Comparison of ENCODE assay signal across 1 cellular context in the genomic region with DNA sequence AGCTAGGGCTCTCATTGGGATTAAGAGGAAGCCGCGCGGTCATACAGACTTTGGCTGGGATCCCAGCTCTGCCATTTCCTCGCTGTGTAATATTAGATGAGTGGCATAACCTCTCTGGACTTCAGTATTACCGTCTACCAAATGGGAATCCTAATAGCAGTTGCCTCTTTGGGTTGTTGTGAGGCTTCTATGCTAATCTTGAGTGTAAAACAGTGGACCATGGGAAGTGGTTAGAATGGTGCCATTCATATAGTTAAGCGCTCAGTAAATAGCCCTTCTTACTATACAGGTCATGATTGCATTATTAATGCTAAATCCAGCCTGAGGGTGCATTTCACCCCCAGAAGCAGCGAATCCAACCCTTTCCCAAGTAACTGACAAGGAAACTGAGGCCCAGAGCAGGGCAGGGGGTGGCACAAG.
TF ChIP-seq lines count a peak whose summit lies in the region.

No MANE protein-coding gene starts in this region.

TF ChIP-seq in HepG2, 621 proteins besides CTCF, POLR2A, EP300 and RAD21 (continued from another document):
- TF ChIP-seq, protein P1, sequence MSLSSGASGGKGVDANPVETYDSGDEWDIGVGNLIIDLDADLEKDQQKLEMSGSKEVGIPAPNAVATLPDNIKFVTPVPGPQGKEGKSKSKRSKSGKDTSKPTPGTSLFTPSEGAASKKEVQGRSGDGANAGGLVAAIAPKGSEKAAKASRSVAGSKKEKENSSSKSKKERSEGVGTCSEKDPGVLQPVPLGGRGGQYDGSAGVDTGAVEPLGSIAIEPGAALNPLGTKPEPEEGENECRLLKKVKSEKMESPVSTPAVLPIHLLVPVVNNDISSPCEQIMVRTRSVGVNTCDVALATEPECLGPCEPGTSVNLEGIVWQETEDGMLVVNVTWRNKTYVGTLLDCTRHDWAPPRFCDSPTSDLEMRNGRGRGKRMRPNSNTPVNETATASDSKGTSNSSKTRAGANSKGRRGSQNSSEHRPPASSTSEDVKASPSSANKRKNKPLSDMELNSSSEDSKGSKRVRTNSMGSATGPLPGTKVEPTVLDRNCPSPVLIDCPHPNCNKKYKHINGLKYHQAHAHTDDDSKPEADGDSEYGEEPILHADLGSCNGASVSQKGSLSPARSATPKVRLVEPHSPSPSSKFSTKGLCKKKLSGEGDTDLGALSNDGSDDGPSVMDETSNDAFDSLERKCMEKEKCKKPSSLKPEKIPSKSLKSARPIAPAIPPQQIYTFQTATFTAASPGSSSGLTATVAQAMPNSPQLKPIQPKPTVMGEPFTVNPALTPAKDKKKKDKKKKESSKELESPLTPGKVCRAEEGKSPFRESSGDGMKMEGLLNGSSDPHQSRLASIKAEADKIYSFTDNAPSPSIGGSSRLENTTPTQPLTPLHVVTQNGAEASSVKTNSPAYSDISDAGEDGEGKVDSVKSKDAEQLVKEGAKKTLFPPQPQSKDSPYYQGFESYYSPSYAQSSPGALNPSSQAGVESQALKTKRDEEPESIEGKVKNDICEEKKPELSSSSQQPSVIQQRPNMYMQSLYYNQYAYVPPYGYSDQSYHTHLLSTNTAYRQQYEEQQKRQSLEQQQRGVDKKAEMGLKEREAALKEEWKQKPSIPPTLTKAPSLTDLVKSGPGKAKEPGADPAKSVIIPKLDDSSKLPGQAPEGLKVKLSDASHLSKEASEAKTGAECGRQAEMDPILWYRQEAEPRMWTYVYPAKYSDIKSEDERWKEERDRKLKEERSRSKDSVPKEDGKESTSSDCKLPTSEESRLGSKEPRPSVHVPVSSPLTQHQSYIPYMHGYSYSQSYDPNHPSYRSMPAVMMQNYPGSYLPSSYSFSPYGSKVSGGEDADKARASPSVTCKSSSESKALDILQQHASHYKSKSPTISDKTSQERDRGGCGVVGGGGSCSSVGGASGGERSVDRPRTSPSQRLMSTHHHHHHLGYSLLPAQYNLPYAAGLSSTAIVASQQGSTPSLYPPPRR (CRISPR knock-in tag; IDR thresholded peaks at IDR 0.05; ENCODE audit: borderline replicate concordance): no peak
- TF ChIP-seq ATAD3A (CRISPR knock-in tag; IDR thresholded peaks at IDR 0.05) (no peak), ZNF710 (CRISPR knock-in tag; IDR thresholded peaks at IDR 0.05; ENCODE audit: borderline replicate concordance) (no peak), MED8 (CRISPR knock-in tag; IDR thresholded peaks at IDR 0.05; ENCODE audit: insufficient replicate concordance) (no peak), ZNF788 (CRISPR knock-in tag; IDR thresholded peaks at IDR 0.05; ENCODE audit: borderline replicate concordance) (no peak)
